18 cellular contexts compared by ENCODE assay signal in genomic region chr11:106011481-106011880, GRCh38.
"Had no signal": no experiment of that assay in that cellular context is flagged by ENCODE, and none has a peak within 500 bp of the region (broad histone marks: within the 10 kb centered on the region; RNA-seq: fewer than 3 reads in every experiment).

No MANE protein-coding gene starts in this region.

- H3K27me3 ChIP-seq: adrenal gland, heart right ventricle, tibial artery had no signal

- H3K27me3 Mint-ChIP-seq: activated CD4-positive, alpha-beta memory T cell treated with anti-CD3 and anti-CD28 coated beads, Interleukin-2, amount 10 ng/mL, durations not matched to agents 7 days and 5 days; activated CD4-positive, alpha-beta T cell treated with anti-CD3 and anti-CD28 coated beads for 36 hours; stimulated activated memory B cell treated with anti-CD40 and anti-IgM and Interleukin-4, amounts not matched to agents 10 μg/mL and 1 μg/mL and 100 μg/mL, for 72 hours; T-helper 17 cell had no signal

- H3K4me1 ChIP-seq: adrenal gland, parathyroid adenoma had no signal

- H2AFZ ChIP-seq: parathyroid adenoma had no signal

- H3K9me3 Mint-ChIP-seq: activated T-cell treated with anti-CD3 and anti-CD28 coated beads, Interleukin-2, amount 50 U/mL, for 4 hours; neural crest cell had no signal

- DNase-seq: activated CD4-positive, alpha-beta memory T cell treated with anti-CD3 and anti-CD28 coated beads, Interleukin-2, amount 10 ng/mL, durations not matched to agents 7 days and 5 days; activated CD4-positive, alpha-beta T cell treated with anti-CD3 and anti-CD28 coated beads for 36 hours; activated effector memory CD4-positive, alpha-beta T cell treated with Interleukin-2 at 50 U/mL for 16 hours; activated naive CD4-positive, alpha-beta T cell treated with anti-CD3 and anti-CD28 coated beads, Interleukin-2, amount 50 U/mL, for 16 hours; activated T-cell treated with anti-CD3 and anti-CD28 coated beads, Interleukin-2, amount 50 U/mL, for 4 hours; adrenal gland; endodermal cell; foreskin melanocyte; heart right ventricle; left colon; stimulated activated CD4-positive, alpha-beta T cell treated with anti-CD3 and anti-CD28 coated beads, Interleukin-2, amount 100 ng/mL, for 48 hours; T-helper 17 cell; tibial artery; WERI-Rb-1 had no signal

- H3K27ac Mint-ChIP-seq: activated CD4-positive, alpha-beta memory T cell treated with anti-CD3 and anti-CD28 coated beads, Interleukin-2, amount 10 ng/mL, durations not matched to agents 7 days and 5 days; activated CD4-positive, alpha-beta T cell treated with anti-CD3 and anti-CD28 coated beads for 36 hours; endodermal cell; stimulated activated memory B cell treated with anti-CD40 and anti-IgM and Interleukin-4, amounts not matched to agents 10 μg/mL and 1 μg/mL and 100 μg/mL, for 72 hours; T-helper 17 cell had no signal

- H3K4me3 ChIP-seq: adrenal gland, heart right ventricle, lung, tibial artery had no signal

- H3K9me3 ChIP-seq: adrenal gland, tibial artery had no signal

- H3K4me3 Mint-ChIP-seq: activated CD4-positive, alpha-beta memory T cell treated with anti-CD3 and anti-CD28 coated beads, Interleukin-2, amount 10 ng/mL, durations not matched to agents 7 days and 5 days; activated CD4-positive, alpha-beta T cell treated with anti-CD3 and anti-CD28 coated beads for 36 hours; activated T-cell treated with anti-CD3 and anti-CD28 coated beads, Interleukin-2, amount 50 U/mL, for 4 hours; endodermal cell; neural crest cell; stimulated activated memory B cell treated with anti-CD40 and anti-IgM and Interleukin-4, amounts not matched to agents 10 μg/mL and 1 μg/mL and 100 μg/mL, for 72 hours; T-helper 17 cell had no signal

- H3K27ac ChIP-seq: adrenal gland, parathyroid adenoma, tibial artery, WERI-Rb-1 had no signal

- ATAC-seq: activated CD4-positive, alpha-beta T cell treated with anti-CD3 and anti-CD28 coated beads for 36 hours; activated T-cell treated with anti-CD3 and anti-CD28 coated beads, Interleukin-2, amount 50 U/mL, for 4 hours; heart right ventricle; left colon; stimulated activated memory B cell treated with anti-CD40 and anti-IgM and Interleukin-4, amounts not matched to agents 10 μg/mL and 1 μg/mL and 100 μg/mL, for 72 hours; T-helper 17 cell had no signal
